Comparison of ENCODE assay signal across 22 cellular contexts in the genomic region with DNA sequence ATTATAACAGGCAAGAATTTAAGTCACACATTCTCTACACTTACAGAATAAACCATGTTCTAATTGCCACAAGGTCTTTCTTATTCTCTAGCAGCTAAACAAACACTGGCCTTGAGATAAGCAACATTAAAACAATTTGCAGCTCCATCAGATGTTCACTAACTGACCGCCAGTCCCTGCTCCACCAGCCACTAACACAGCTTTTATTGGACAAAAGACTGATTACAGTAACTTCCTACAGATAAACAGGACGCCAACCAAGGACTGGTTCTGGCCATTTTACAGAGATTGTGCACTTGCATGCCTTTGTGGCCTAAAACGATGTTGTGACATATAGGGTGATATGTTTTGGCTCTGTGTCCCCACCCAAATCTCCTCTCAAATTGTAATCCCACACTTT.
A peak's percentile ranks its signal among the peaks of the same experiment; 100 is the strongest.
DNase-seq lines count a peak whose midpoint lies in the region; ATAC-seq and TF ChIP-seq lines count a peak whose summit lies in the region.
"Had no signal": no experiment of that assay in that cellular context is flagged by ENCODE, and none has a peak within 500 bp of the region (broad histone marks: within the 10 kb centered on the region; RNA-seq: fewer than 3 reads in every experiment).

No MANE protein-coding gene starts in this region.

- WGBS in testis, 2 donors, result 23 to 25% methylated on average over 3 of the region's 3 CpGs

- intact Hi-C loops in testis (cut with DNase I; ENCODE audit: low total_unique reads), result no loop called here
- intact Hi-C loops in upper lobe of right lung (cut with DNase I), result no loop called here

- no peak for TF ChIP-seq POLR2A in testis (IDR thresholded peaks at IDR 0.05)

- TF ChIP-seq CTCF in BE2C (IDR thresholded peaks at IDR 0.05; ENCODE audit: low read depth, low read length), result no peak
- TF ChIP-seq CTCF in testis (IDR thresholded peaks at IDR 0.05), result no peak
- no peak for TF ChIP-seq CTCF in upper lobe of right lung (IDR thresholded peaks at IDR 0.05)

- H3K27ac ChIP-seq in testis (peak overlapping the region in 1 of 2 donors; percentile 44), upper lobe of right lung (no peak overlapping the region)
- H3K27ac ChIP-seq: 22Rv1, A549, BLaER1 had no signal

- no peak overlapping the region for H3K4me3 ChIP-seq in BE2C (ENCODE audit: low read depth, low read length)
- H3K4me3 ChIP-seq in testis, result no peak overlapping the region
- H3K4me3 ChIP-seq in upper lobe of right lung, result no peak overlapping the region
- H3K4me3 ChIP-seq: A549, BLaER1, GM12878 had no signal

- H3K9me3 ChIP-seq in BE2C, result no peaks in the 10 kb centered on the region
- no peaks in the 10 kb centered on the region for H3K9me3 ChIP-seq in testis
- no peaks in the 10 kb centered on the region for H3K9me3 ChIP-seq in upper lobe of right lung
- H3K9me3 ChIP-seq: A549, BLaER1 had no signal

- H3K27me3 ChIP-seq in BE2C (no peaks in the 10 kb centered on the region), testis (no peaks in the 10 kb centered on the region), upper lobe of right lung (no peaks in the 10 kb centered on the region)
- H3K27me3 ChIP-seq: BLaER1 had no signal

- H3K4me1 ChIP-seq in BE2C (peaks cover 3% of the 10 kb centered on the region; the same call in 1 of the 2 replicates), testis (peaks cover 14% of the 10 kb centered on the region), upper lobe of right lung (no peaks in the 10 kb centered on the region)
- H3K4me1 ChIP-seq: A549, BLaER1, Caco-2 had no signal

- H3K36me3 ChIP-seq in BE2C (no peaks in the 10 kb centered on the region), testis (ENCODE audit: low read depth, missing control alignments) (no peaks in the 10 kb centered on the region), upper lobe of right lung (no peaks in the 10 kb centered on the region)
- H3K36me3 ChIP-seq: BLaER1 had no signal

- no peak; the same call in 2 of the 3 replicates for ATAC-seq in SK-N-SH treated with all-trans-retinoic acid at 6 μM for 48 hours
- ATAC-seq in GM19395 (IDR thresholded peaks at IDR 0.05; ENCODE audit: unreplicated experiment), result no peak
- no peak for ATAC-seq in upper lobe of right lung
- ATAC-seq: A549; CD8-positive, alpha-beta T cell; GM12878 had no signal

- DNase-seq in BE2C (peak; percentile 37), SK-N-DZ (ENCODE audit: low spot score) (peak; percentile 30), testis (peak; percentile 60), upper lobe of right lung (no peak), DMS153 treated with DMSO at 0.1 percent for 48 hours (lab: John Stamatoyannopoulos, UW; ENCODE audit: unreplicated experiment) (no peak)
- DNase-seq: AML-193; C1 segment of cervical spinal cord; Caco-2; Calu3; CD4-positive, alpha-beta T cell; CD8-positive, alpha-beta T cell; DMS53; DMS79; DND-41; EL; GDM1 had no signal

TF ChIP-seq in SK-N-SH treated with all-trans-retinoic acid at 6 μM for 48 hours, 23 proteins besides CTCF, POLR2A, EP300 and RAD21:
- TF ChIP-seq TCF4 (CRISPR knock-in tag; IDR thresholded peaks at IDR 0.05; ENCODE audit: borderline replicate concordance), result peak; percentile 81; the same call in 1 of the 2 replicates
- TF ChIP-seq PPARA (CRISPR knock-in tag; IDR thresholded peaks at IDR 0.05; ENCODE audit: borderline replicate concordance), result no peak
- TF ChIP-seq, protein P1, sequence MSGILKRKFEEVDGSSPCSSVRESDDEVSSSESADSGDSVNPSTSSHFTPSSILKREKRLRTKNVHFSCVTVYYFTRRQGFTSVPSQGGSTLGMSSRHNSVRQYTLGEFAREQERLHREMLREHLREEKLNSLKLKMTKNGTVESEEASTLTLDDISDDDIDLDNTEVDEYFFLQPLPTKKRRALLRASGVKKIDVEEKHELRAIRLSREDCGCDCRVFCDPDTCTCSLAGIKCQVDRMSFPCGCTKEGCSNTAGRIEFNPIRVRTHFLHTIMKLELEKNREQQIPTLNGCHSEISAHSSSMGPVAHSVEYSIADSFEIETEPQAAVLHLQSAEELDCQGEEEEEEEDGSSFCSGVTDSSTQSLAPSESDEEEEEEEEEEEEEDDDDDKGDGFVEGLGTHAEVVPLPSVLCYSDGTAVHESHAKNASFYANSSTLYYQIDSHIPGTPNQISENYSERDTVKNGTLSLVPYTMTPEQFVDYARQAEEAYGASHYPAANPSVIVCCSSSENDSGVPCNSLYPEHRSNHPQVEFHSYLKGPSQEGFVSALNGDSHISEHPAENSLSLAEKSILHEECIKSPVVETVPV (CRISPR knock-in tag; IDR thresholded peaks at IDR 0.05), result no peak
- TF ChIP-seq RARB (CRISPR knock-in tag; IDR thresholded peaks at IDR 0.05), result no peak
- TF ChIP-seq SNAI2 (CRISPR knock-in tag; IDR thresholded peaks at IDR 0.05), result no peak
- TF ChIP-seq TOX (CRISPR knock-in tag; IDR thresholded peaks at IDR 0.05; ENCODE audit: borderline replicate concordance), result no peak
- TF ChIP-seq ZNF8 (CRISPR knock-in tag; IDR thresholded peaks at IDR 0.05), result no peak
- no peak for TF ChIP-seq ESRRG (CRISPR knock-in tag; IDR thresholded peaks at IDR 0.05)
- TF ChIP-seq CSDC2 (CRISPR knock-in tag; IDR thresholded peaks at IDR 0.05), result no peak
TF ChIP-seq in SK-N-SH treated with all-trans-retinoic acid at 6 μM for 48 hours: peak in this region for 1.

Comparison
In these comparisons a context has a peak if more than half of its experiments do, and no peak if none do; other contexts are left out.
1. DNase-seq: peak in BE2C (single experiment), SK-N-DZ (single experiment) and testis (single experiment); none in upper lobe of right lung (single experiment) and DMS153 treated with DMSO at 0.1 percent for 48 hours (single experiment).